19 cellular contexts compared by ENCODE assay signal in genomic region chr11:108628812-108629211, GRCh38. TPM values are rescaled to one million over a fixed set of nuclear protein-coding genes. Genes with fewer than 3 reads are reported as not detected.
DNase-seq lines count a peak whose midpoint lies in the region; ATAC-seq, FAIRE-seq and TF ChIP-seq lines count a peak whose summit lies in the region.
"Had no signal": no experiment of that assay in that cellular context is flagged by ENCODE, and none has a peak within 500 bp of the region (broad histone marks: within the 10 kb centered on the region; RNA-seq: fewer than 3 reads in every experiment).

No MANE protein-coding gene starts in this region.

- in situ Hi-C loops in GM12878 (cut with MboI), result no loop called here

- no peaks in the 10 kb centered on the region for H3K79me2 ChIP-seq in GM12878 (ENCODE audit: control insufficient read depth, insufficient read depth, low read length)

- H3K36me3 ChIP-seq in GM12878 (ENCODE audit: control insufficient read depth in 2 of 2, insufficient read depth in 2 of 2, low read length in 1 of 2) (no peaks in the 10 kb centered on the region), neuronal stem cell (replicated peaks in 1 of 2; ENCODE audit: control insufficient read depth in 2 of 2, insufficient read depth in 2 of 2, low read length in 2 of 2) (no peaks in the 10 kb centered on the region), aorta (ENCODE audit: control insufficient read depth in 1 of 2, insufficient read depth in 2 of 2, low read length in 1 of 2) (no peaks in the 10 kb centered on the region), body of pancreas (replicated peaks in 1 of 2; ENCODE audit: insufficient read depth in 1 of 2, low read depth in 2 of 2) (no peaks in the 10 kb centered on the region)

- intact Hi-C loops in GM12878 (cut with micrococcal nuclease; ENCODE audit: unreplicated experiment), result no loop called here
- intact Hi-C loops in aorta (cut with DNase I), result no loop called here
- intact Hi-C loops in body of pancreas (cut with DNase I), result no loop called here

- no peaks in the 10 kb centered on the region for H3K9me3 Mint-ChIP-seq in HFFc6

- H2AK5ac ChIP-seq in neuronal stem cell (ENCODE audit: low read depth, low read length), result no peak overlapping the region

- no peak overlapping the region for H3K4me2 ChIP-seq in GM12878 (ENCODE audit: control insufficient read depth, insufficient read depth)
- no peak overlapping the region for H3K4me2 ChIP-seq in neuronal stem cell (ENCODE audit: insufficient read depth, low read length, poor library complexity, severe bottlenecking)
- H3K4me2 ChIP-seq: GM23338 had no signal

- SMC1A ChIA-PET in GM12878 (lab: Charles Lee; ENCODE audit: uncharacterized antibody, unreplicated experiment), result interaction anchor here (0.6 to 5.9 kb wide), 2 partner anchors 12 to 27 kb away, joined by 4 to 28 read pairs; no protein-coding TSS in a partner anchor

- H3K4me3 ChIP-seq in GM12878, result no peak overlapping the region
- H3K4me3 ChIP-seq in neuronal stem cell (ENCODE audit: low read length in 2 of 2), result no peak overlapping the region
- no peak overlapping the region for H3K4me3 ChIP-seq in aorta (ENCODE audit: low read length in 2 of 2)
- H3K4me3 ChIP-seq in body of pancreas, result no peak overlapping the region
- H3K4me3 ChIP-seq: GM23338 had no signal

- no peak overlapping the region for H3K23ac ChIP-seq in neuronal stem cell (ENCODE audit: low read depth, low read length, poor library complexity)

- H3K4me1 ChIP-seq in GM12878 (ENCODE audit: control insufficient read depth, insufficient read depth, low read length) (no peaks in the 10 kb centered on the region), neuronal stem cell (ENCODE audit: control insufficient read depth in 2 of 2, insufficient read depth in 1 of 2, low read depth in 1 of 2, low read length in 2 of 2) (peaks cover 0 to 3% of the 10 kb centered on the region in 2 donors), aorta (ENCODE audit: control insufficient read depth in 1 of 2, insufficient read depth in 2 of 2, low read length in 2 of 2) (peaks cover 0 to 1% of the 10 kb centered on the region in 2 donors), body of pancreas (no peaks in the 10 kb centered on the region)

- DNase-seq in HTR-8/SVneo (ENCODE audit: insufficient read length, low spot score) (no peak), GM12878 (ENCODE audit: low read depth, low spot score) (no peak), neuronal stem cell (ENCODE audit: low spot score) (no peak), aorta (no peak), body of pancreas (no peak), HFFc6 (no peak)
- DNase-seq: C1 segment of cervical spinal cord; Calu3; CD4-positive, alpha-beta memory T cell; COR-L47; DMS79; EL; GDM1; H9 had no signal

- H3K27me3 ChIP-seq in GM12878 (replicated peaks in 1 of 2; ENCODE audit: control insufficient read depth in 2 of 2, insufficient read depth in 2 of 2, low read length in 1 of 2) (no peaks in the 10 kb centered on the region), neuronal stem cell (ENCODE audit: control insufficient read depth in 3 of 3, insufficient read depth in 3 of 3, low read depth in 1 of 3, low read length in 3 of 3) (peaks cover 0 to 4% (median 0%) of the 10 kb centered on the region in 3 experiments), aorta (ENCODE audit: control insufficient read depth in 1 of 2, insufficient read depth in 2 of 2, low read length in 1 of 2) (no peaks in the 10 kb centered on the region), body of pancreas (no peaks in the 10 kb centered on the region)

- CTCF ChIA-PET in GM12878 (lab: Yijun Ruan, JAX), result no interaction called here

- H2AFZ ChIP-seq in GM12878 (ENCODE audit: control insufficient read depth, low read depth, low read length), result 0 out of 2 replicates have a peak overlapping the region, but pooled peaks have one; percentile 2
- H2AFZ ChIP-seq in neuronal stem cell (ENCODE audit: low read length), result no peak overlapping the region
- H2AFZ ChIP-seq: GM23338 had no signal

- POLR2A ChIA-PET in GM12878 (lab: Charles Lee), result interaction anchor here (0.8 kb wide), 1 partner anchor 84 kb away, joined by 3 read pairs; no protein-coding TSS in a partner anchor

- no peak overlapping the region for H3K4ac ChIP-seq in neuronal stem cell (ENCODE audit: low read length)

- H2BK12ac ChIP-seq in neuronal stem cell (ENCODE audit: low read length), result no peak overlapping the region

- no peaks in the 10 kb centered on the region for H3K79me1 ChIP-seq in neuronal stem cell (ENCODE audit: low read depth, low read length)

- H2BK120ac ChIP-seq in neuronal stem cell (ENCODE audit: low read depth, low read length), result no peak overlapping the region

- no peak overlapping the region for H2BK15ac ChIP-seq in neuronal stem cell (ENCODE audit: low read length)

- H3K27me3 Mint-ChIP-seq in HFFc6 (ENCODE audit: insufficient read depth), result peaks cover 12% of the 10 kb centered on the region

- H3K27ac ChIP-seq in GM12878 (ENCODE audit: control insufficient read depth, insufficient read depth), result no peak overlapping the region
- no peak overlapping the region for H3K27ac ChIP-seq in neuronal stem cell (replicated peaks; ENCODE audit: low read length)
- no peak overlapping the region for H3K27ac ChIP-seq in aorta (ENCODE audit: low read depth in 1 of 2, low read length in 2 of 2)
- H3K27ac ChIP-seq in body of pancreas, result no peak overlapping the region

- no peak for TF ChIP-seq RAD21 in GM12878 (IDR thresholded peaks at IDR 0.05; ENCODE audit: insufficient read depth, low read depth, low read length)

- WGBS in GM12878 (ENCODE audit: insufficient coverage, insufficient replicate concordance, low lambda C conversion rate, missing lambda C conversion rate), result 26% methylated on average over 2 of the region's 2 CpGs
- no CpG with 5 or more reads among the region's 2 CpGs for WGBS in neuronal stem cell (ENCODE audit: extremely low coverage in 2 of 2, insufficient read length in 2 of 2, insufficient replicate concordance in 1 of 2), 2 donors
- 84 to 88% methylated on average over 2 of the region's 2 CpGs for WGBS in aorta, 2 donors
- whole genome bisulfite sequencing in body of pancreas, 2 donors, result 76 to 90% methylated on average over 2 of the region's 2 CpGs

- H4K8ac ChIP-seq in neuronal stem cell (ENCODE audit: low read depth, low read length), result no peak overlapping the region

- TF ChIP-seq POLR2A in GM12878 (IDR thresholded peaks at IDR 0.05; ENCODE audit: low read depth, low read length) (no peak), body of pancreas (IDR thresholded peaks at IDR 0.05) (no peak)

- H3K18ac ChIP-seq in neuronal stem cell (ENCODE audit: low read length), result no peak overlapping the region

- RAD21 ChIA-PET in GM12878 (lab: Charles Lee; ENCODE audit: unreplicated experiment), result no interaction called here

- no peak overlapping the region for H4K91ac ChIP-seq in neuronal stem cell (ENCODE audit: low read depth, low read length, poor library complexity)

- H4K20me1 ChIP-seq in GM12878 (ENCODE audit: control insufficient read depth, insufficient read depth), result no peaks in the 10 kb centered on the region

- H3K4me3 Mint-ChIP-seq in HFFc6, result no peak overlapping the region
- H3K4me3 Mint-ChIP-seq: CD4-positive, alpha-beta memory T cell; GM23338; H9 had no signal

- H3K27ac Mint-ChIP-seq in HFFc6, result no peak overlapping the region
- H3K27ac Mint-ChIP-seq: GM23338, H9 had no signal

- ATAC-seq in GM12878 (no peak), aorta (ENCODE audit: low FRiP score) (peak; percentile 36), HG03442 (IDR thresholded peaks at IDR 0.05; ENCODE audit: unreplicated experiment) (no peak), body of pancreas (no peak)
- ATAC-seq: GM23338, HCT116 had no signal

- BruUV-seq in GM12878 (replicated peaks; lab: Mats Ljungman, UMichigan), result no TSS peak

- H3K9ac ChIP-seq in GM12878 (ENCODE audit: control insufficient read depth, insufficient read depth, low read length) (no peak overlapping the region), neuronal stem cell (ENCODE audit: low read depth, low read length, poor library complexity) (no peak overlapping the region)

- no peak for TF ChIP-seq EP300 in GM12878 (IDR thresholded peaks at IDR 0.05; ENCODE audit: borderline replicate concordance in 1 of 2, control insufficient read depth in 1 of 2, low read depth in 2 of 2, low read length in 2 of 2)

- no peak overlapping the region for H3K14ac ChIP-seq in neuronal stem cell (ENCODE audit: low read length)

- peaks cover 8% of the 10 kb centered on the region; the same call in 1 of the 2 replicates for H3K4me1 Mint-ChIP-seq in HFFc6 (ENCODE audit: low read depth)

- peak overlapping the region; percentile 75 for H2BK5ac ChIP-seq in neuronal stem cell (ENCODE audit: low read length)

- FAIRE-seq in HTR-8/SVneo (lab: Jason Lieb, UNC) (peak; percentile 20), GM12878 (lab: Jason Lieb, UNC) (no peak)
- FAIRE-seq: GM12891, GM18507 had no signal

- no peak for TF ChIP-seq CTCF in GM12878 (IDR thresholded peaks at IDR 0.05 in 2 of 3, conservative IDR thresholded peaks at IDR 0.05 in 1 of 3; ENCODE audit: control insufficient read depth in 2 of 3, extremely low read depth in 1 of 3, insufficient read depth in 1 of 3, low read depth in 3 of 3, low read length in 3 of 3)
- no peak for TF ChIP-seq CTCF in body of pancreas (IDR thresholded peaks at IDR 0.05)
- TF ChIP-seq CTCF in HFFc6 (IDR thresholded peaks at IDR 0.05), result no peak

- H3K9me3 ChIP-seq in GM12878 (replicated peaks; ENCODE audit: control insufficient read depth, insufficient read depth, low read length), result peaks cover 7% of the 10 kb centered on the region; the same call in 2 of the 3 replicates
- peaks cover 10 to 14% of the 10 kb centered on the region in 2 donors for H3K9me3 ChIP-seq in neuronal stem cell (replicated peaks in 1 of 2; ENCODE audit: control insufficient read depth in 2 of 2, insufficient read depth in 1 of 2, low read depth in 1 of 2, low read length in 2 of 2)
- H3K9me3 ChIP-seq in aorta (ENCODE audit: control insufficient read depth, low read length), result no peaks in the 10 kb centered on the region
- no peaks in the 10 kb centered on the region for H3K9me3 ChIP-seq in body of pancreas

- H3K36me3 Mint-ChIP-seq in HFFc6 (ENCODE audit: low read depth), result no peaks in the 10 kb centered on the region
- H3K36me3 Mint-ChIP-seq: CD4-positive, alpha-beta memory T cell had no signal

RNA-seq across cellular contexts. Expression of gene EXPH5, which starts 35.2 kb away (rescaled TPM):
- 87.4 and 89.2 TPM in 2 replicates for total RNA-seq in GM12878 (2013; cell fraction: nucleolus; rRNA removed)
- 6.6 and 8.5 TPM in 2 replicates for total RNA-seq in GM12878 (2014; rRNA removed)
- total RNA-seq in GM12878 (2014; rRNA removed; fragmentation: Illumina TruSeq; extraction: Trizol), result 8.1 and 8.3 TPM in 2 replicates
- total RNA-seq in GM12878 (2021), result 9.2 and 11.1 TPM in 2 replicates
- 0.87 TPM for polyA plus RNA-seq in GM12878 (2011; ENCODE audit: low read depth)
- polyA plus RNA-seq in GM12878 (2011; rRNA removed), result 8.6 and 10.3 TPM in 2 replicates
- 3.0 and 3.2 TPM in 2 replicates for polyA plus RNA-seq in GM12878 (2011; cell fraction: cytosol; rRNA removed)
- polyA plus RNA-seq in GM12878 (2011; cell fraction: nucleus; rRNA removed), result 7.6 and 8.6 TPM in 2 replicates
- 0.80 and 1.3 TPM in 2 replicates for polyA plus RNA-seq in GM12878 (2012)
- polyA plus RNA-seq in GM12878 (2014; fragmentation: Illumina TruSeq; extraction: Trizol), result 2.4 and 2.9 TPM in 2 replicates
- polyA plus RNA-seq in GM12878 (2014; fragmentation: Nextera tagmentation; extraction: Ambion mirVana), result 1 to 10 TPM in 1 of 2 experiments, under 1 TPM in 1; 0.69 to 4.8 TPM
- 2.2 and 2.7 TPM in 2 replicates for polyA plus RNA-seq in GM12878 (2014; rRNA removed)
- 1 to 10 TPM; 2.9 to 3.8 TPM for polyA plus RNA-seq in GM12878 (2016; fragmentation: Nextera tagmentation; extraction: Ambion mirVana)
- 16.3 and 25.9 TPM in 2 replicates for polyA minus RNA-seq in GM12878 (2011; rRNA and poly(A)+ RNA removed)
- polyA minus RNA-seq in GM12878 (2011; cell fraction: cytosol; rRNA and poly(A)+ RNA removed), result 5.7 and 6.2 TPM in 2 replicates
- polyA minus RNA-seq in GM12878 (2011; cell fraction: nucleus; rRNA and poly(A)+ RNA removed), result 8.7 and 10.6 TPM in 2 replicates
- 0.24 TPM for polyA plus RNA-seq in neuronal stem cell (2013, experiment 1 of 2)
- 0.21 TPM for polyA plus RNA-seq in neuronal stem cell (2013, experiment 2 of 2)
- total RNA-seq in aorta, result 1 to 10 TPM; 1.8 to 4.5 TPM
- under 1 TPM; 0.13 to 0.54 TPM for polyA plus RNA-seq in aorta
- 1 to 10 TPM; 2.3 to 2.9 TPM for total RNA-seq in body of pancreas
- total RNA-seq in HFFc6 (2021; fragmentation: NEBNext Ultra II Directional; extraction: Animal tissue kit (Norgen Biotek cat#: 25700)), result under 1 TPM; 0.14 to 0.91 (median 0.47) TPM

RNA-seq across cellular contexts. Expression of gene DDX10, which starts 36.1 kb away (rescaled TPM):
- 80.9 and 85.9 TPM in 2 replicates for total RNA-seq in GM12878 (2013; cell fraction: nucleolus; rRNA removed)
- total RNA-seq in GM12878 (2014; rRNA removed) (32.3 and 36.3 TPM in 2 replicates), GM12878 (2014; rRNA removed; fragmentation: Illumina TruSeq; extraction: Trizol) (51.2 and 53.0 TPM in 2 replicates), GM12878 (2021) (46.1 and 46.9 TPM in 2 replicates), aorta (10 to 100 TPM; 18.8 to 24.2 TPM), body of pancreas (10 to 100 TPM; 11.7 to 18.5 TPM)
- polyA plus RNA-seq in GM12878 (2011; ENCODE audit: low read depth), result 32.7 TPM
- polyA plus RNA-seq in GM12878 (2011; rRNA removed) (43.4 and 45.9 TPM in 2 replicates), GM12878 (2014; fragmentation: Illumina TruSeq; extraction: Trizol) (51.5 and 57.6 TPM in 2 replicates), GM12878 (2014; fragmentation: Nextera tagmentation; extraction: Ambion mirVana) (10 to 100 TPM; 20.9 to 31.5 TPM), GM12878 (2014; rRNA removed) (28.6 and 28.7 TPM in 2 replicates), GM12878 (2016; fragmentation: Nextera tagmentation; extraction: Ambion mirVana) (10 to 100 TPM; 30.5 to 30.7 TPM), aorta (10 to 100 TPM in 1 of 2 donors, 1 to 10 TPM in 1; 9.3 to 11.8 TPM)
- polyA plus RNA-seq in GM12878 (2011; cell fraction: cytosol; rRNA removed), result 32.9 and 51.6 TPM in 2 replicates
- polyA plus RNA-seq in GM12878 (2011; cell fraction: nucleus; rRNA removed), result 24.4 and 28.7 TPM in 2 replicates
- polyA plus RNA-seq in GM12878 (2012), result 18.5 and 20.8 TPM in 2 replicates
- polyA minus RNA-seq in GM12878 (2011; rRNA and poly(A)+ RNA removed), result 61.3 and 71.0 TPM in 2 replicates
- polyA minus RNA-seq in GM12878 (2011; cell fraction: cytosol; rRNA and poly(A)+ RNA removed), result 11.8 and 27.7 TPM in 2 replicates
- 34.7 and 65.6 TPM in 2 replicates for polyA minus RNA-seq in GM12878 (2011; cell fraction: nucleus; rRNA and poly(A)+ RNA removed)
- 67.3 TPM for polyA plus RNA-seq in neuronal stem cell (2013, experiment 1 of 2)
- 71.8 TPM for polyA plus RNA-seq in neuronal stem cell (2013, experiment 2 of 2)
- total RNA-seq in HFFc6 (2021; fragmentation: NEBNext Ultra II Directional; extraction: Animal tissue kit (Norgen Biotek cat#: 25700)), result 10 to 100 TPM; 24.5 to 45.5 (median 33.5) TPM
